Comparison of ENCODE assay signal across 8 cellular contexts in genomic region chr9:35616681-35617459, GRCh38. TPM values are rescaled to one million over a fixed set of nuclear protein-coding genes. Genes with fewer than 3 reads are reported as not detected.
A peak's percentile ranks its signal among the peaks of the same experiment; 100 is the strongest.
DNase-seq lines count a peak whose midpoint lies in the region; ATAC-seq, FAIRE-seq and TF ChIP-seq lines count a peak whose summit lies in the region.

No MANE protein-coding gene starts in this region.

- H3K79me2 ChIP-seq in GM23248 (ENCODE audit: insufficient read depth), result no peaks in the 10 kb centered on the region
- no peaks in the 10 kb centered on the region for H3K79me2 ChIP-seq in hepatocyte

- H3K9ac ChIP-seq in GM23248, result peak overlapping the region; percentile 67
- H3K9ac ChIP-seq in skeletal muscle satellite cell (ENCODE audit: low read depth, low read length), result peak overlapping the region; percentile 22

- no peaks in the 10 kb centered on the region for H3K9me3 ChIP-seq in GM23248 (ENCODE audit: low read depth)
- H3K9me3 ChIP-seq in adrenal gland (replicated peaks in 1 of 3), result no peaks in the 10 kb centered on the region
- no peaks in the 10 kb centered on the region for H3K9me3 ChIP-seq in hepatocyte (ENCODE audit: low read depth)
- no peaks in the 10 kb centered on the region for H3K9me3 ChIP-seq in skeletal muscle satellite cell (replicated peaks; ENCODE audit: low read length)

- peak; percentile 27 for DNase-seq in COR-L47 (lab: John Stamatoyannopoulos, UW)
- DNase-seq in GM23248, result peak; percentile 79
- DNase-seq in adrenal gland, result peak; percentile 65 to 90 (median 81)
- DNase-seq in hepatocyte (ENCODE audit: low spot score), result peak; percentile 80
- no peak for DNase-seq in HTR-8/SVneo (ENCODE audit: insufficient read length, low spot score)
- no peak for DNase-seq in DMS114 treated with DMSO at 0.1 percent for 48 hours (lab: John Stamatoyannopoulos, UW; ENCODE audit: unreplicated experiment)

- peak overlapping the region; percentile 65 for H3K4me3 ChIP-seq in GM23248
- peak overlapping the region in 2 of 4 donors; percentile 7 to 45 for H3K4me3 ChIP-seq in adrenal gland
- peak overlapping the region; percentile 0 for H3K4me3 ChIP-seq in hepatocyte
- peak overlapping the region; percentile 62 for H3K4me3 ChIP-seq in skeletal muscle satellite cell (ENCODE audit: low read length)

- no peaks in the 10 kb centered on the region for H3K27me3 ChIP-seq in GM23248 (replicated peaks; ENCODE audit: insufficient read depth)
- no peaks in the 10 kb centered on the region for H3K27me3 ChIP-seq in adrenal gland
- H3K27me3 ChIP-seq in hepatocyte, result peaks cover 31% of the 10 kb centered on the region
- peaks cover 25% of the 10 kb centered on the region for H3K27me3 ChIP-seq in skeletal muscle satellite cell (ENCODE audit: control insufficient read depth, insufficient read depth, low read length)

- no peaks in the 10 kb centered on the region for H4K20me1 ChIP-seq in GM23248 (ENCODE audit: insufficient read depth)
- H4K20me1 ChIP-seq in hepatocyte (ENCODE audit: insufficient read depth, poor library complexity, severe bottlenecking), result no peaks in the 10 kb centered on the region

- H3K27ac ChIP-seq in GM23248, result no peak overlapping the region
- H3K27ac ChIP-seq in adrenal gland, result no peak overlapping the region
- no peak overlapping the region for H3K27ac ChIP-seq in hepatocyte

- TF ChIP-seq CTCF in adrenal gland (IDR thresholded peaks at IDR 0.05), result peak in 1 of 6 experiments; percentile 6
- peak; percentile 21 for TF ChIP-seq CTCF in hepatocyte (IDR thresholded peaks at IDR 0.05; ENCODE audit: poor library complexity)

- H3K9me2 ChIP-seq in GM23248 (ENCODE audit: insufficient read depth), result no peaks in the 10 kb centered on the region
- no peaks in the 10 kb centered on the region for H3K9me2 ChIP-seq in hepatocyte (replicated peaks; ENCODE audit: insufficient read depth)

- intact Hi-C loops in adrenal gland (cut with DNase I), result no loop called here

- in situ Hi-C loops in GM23248 (cut with MboI), result loop anchor here (25.0 kb wide), 1 partner anchor 95 kb away; no protein-coding TSS in a partner anchor

- FAIRE-seq in HTR-8/SVneo (lab: Jason Lieb, UNC), result no peak

- H3F3A ChIP-seq in GM23248 (ENCODE audit: insufficient read depth), result no peaks in the 10 kb centered on the region

- H3K4me1 ChIP-seq in GM23248 (ENCODE audit: insufficient read depth) (no peaks in the 10 kb centered on the region), adrenal gland (replicated peaks in 1 of 2) (peaks cover 0 to 7% of the 10 kb centered on the region in 2 donors), hepatocyte (ENCODE audit: insufficient read depth) (no peaks in the 10 kb centered on the region), skeletal muscle satellite cell (ENCODE audit: control insufficient read depth, insufficient read depth, low read length) (peaks cover 11% of the 10 kb centered on the region)

- ATAC-seq in SK-N-SH treated with all-trans-retinoic acid at 6 μM for 48 hours, result peak; percentile 86

- peak overlapping the region; percentile 94 for H2AFZ ChIP-seq in GM23248
- H2AFZ ChIP-seq in hepatocyte, result peak overlapping the region; percentile 46

- 12 to 17% methylated on average over 34 to 50 of the region's 51 CpGs for WGBS in GM23248 (ENCODE audit: low coverage in 1 of 2, low lambda C conversion rate in 2 of 2, missing lambda C conversion rate in 2 of 2), 2 experiments
- 12 to 22% (median 15%) methylated on average over 27 to 51 of the region's 51 CpGs for WGBS in adrenal gland, 4 donors
- WGBS in hepatocyte (ENCODE audit: low lambda C conversion rate, missing lambda C conversion rate), result 10% methylated on average over 46 of the region's 51 CpGs

- H3K36me3 ChIP-seq in GM23248 (ENCODE audit: low read depth) (no peaks in the 10 kb centered on the region), adrenal gland (replicated peaks in 1 of 2) (no peaks in the 10 kb centered on the region), hepatocyte (replicated peaks; ENCODE audit: insufficient read depth, low read depth) (no peaks in the 10 kb centered on the region), skeletal muscle satellite cell (ENCODE audit: insufficient read depth, low read length) (no peaks in the 10 kb centered on the region)

- H3K4me2 ChIP-seq in GM23248 (ENCODE audit: unreplicated experiment), result peak overlapping the region; percentile 79
- H3K4me2 ChIP-seq in hepatocyte, result peak overlapping the region; percentile 76
- H3K4me2 ChIP-seq in skeletal muscle satellite cell (ENCODE audit: low read length), result peak overlapping the region; percentile 85

- TF ChIP-seq POLR2A in adrenal gland (IDR thresholded peaks at IDR 0.05), result no peak

TF ChIP-seq in SK-N-SH treated with all-trans-retinoic acid at 6 μM for 48 hours, 23 proteins besides CTCF, POLR2A, EP300 and RAD21 (continues in another document):
- TF ChIP-seq, protein P1, sequence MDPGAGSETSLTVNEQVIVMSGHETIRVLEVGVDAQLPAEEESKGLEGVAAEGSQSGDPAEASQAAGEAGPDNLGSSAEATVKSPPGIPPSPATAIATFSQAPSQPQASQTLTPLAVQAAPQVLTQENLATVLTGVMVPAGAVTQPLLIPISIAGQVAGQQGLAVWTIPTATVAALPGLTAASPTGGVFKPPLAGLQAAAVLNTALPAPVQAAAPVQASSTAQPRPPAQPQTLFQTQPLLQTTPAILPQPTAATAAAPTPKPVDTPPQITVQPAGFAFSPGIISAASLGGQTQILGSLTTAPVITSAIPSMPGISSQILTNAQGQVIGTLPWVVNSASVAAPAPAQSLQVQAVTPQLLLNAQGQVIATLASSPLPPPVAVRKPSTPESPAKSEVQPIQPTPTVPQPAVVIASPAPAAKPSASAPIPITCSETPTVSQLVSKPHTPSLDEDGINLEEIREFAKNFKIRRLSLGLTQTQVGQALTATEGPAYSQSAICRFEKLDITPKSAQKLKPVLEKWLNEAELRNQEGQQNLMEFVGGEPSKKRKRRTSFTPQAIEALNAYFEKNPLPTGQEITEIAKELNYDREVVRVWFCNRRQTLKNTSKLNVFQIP (CRISPR knock-in tag; IDR thresholded peaks at IDR 0.05; ENCODE audit: borderline replicate concordance, low read depth), result no peak
- TF ChIP-seq, protein P2, sequence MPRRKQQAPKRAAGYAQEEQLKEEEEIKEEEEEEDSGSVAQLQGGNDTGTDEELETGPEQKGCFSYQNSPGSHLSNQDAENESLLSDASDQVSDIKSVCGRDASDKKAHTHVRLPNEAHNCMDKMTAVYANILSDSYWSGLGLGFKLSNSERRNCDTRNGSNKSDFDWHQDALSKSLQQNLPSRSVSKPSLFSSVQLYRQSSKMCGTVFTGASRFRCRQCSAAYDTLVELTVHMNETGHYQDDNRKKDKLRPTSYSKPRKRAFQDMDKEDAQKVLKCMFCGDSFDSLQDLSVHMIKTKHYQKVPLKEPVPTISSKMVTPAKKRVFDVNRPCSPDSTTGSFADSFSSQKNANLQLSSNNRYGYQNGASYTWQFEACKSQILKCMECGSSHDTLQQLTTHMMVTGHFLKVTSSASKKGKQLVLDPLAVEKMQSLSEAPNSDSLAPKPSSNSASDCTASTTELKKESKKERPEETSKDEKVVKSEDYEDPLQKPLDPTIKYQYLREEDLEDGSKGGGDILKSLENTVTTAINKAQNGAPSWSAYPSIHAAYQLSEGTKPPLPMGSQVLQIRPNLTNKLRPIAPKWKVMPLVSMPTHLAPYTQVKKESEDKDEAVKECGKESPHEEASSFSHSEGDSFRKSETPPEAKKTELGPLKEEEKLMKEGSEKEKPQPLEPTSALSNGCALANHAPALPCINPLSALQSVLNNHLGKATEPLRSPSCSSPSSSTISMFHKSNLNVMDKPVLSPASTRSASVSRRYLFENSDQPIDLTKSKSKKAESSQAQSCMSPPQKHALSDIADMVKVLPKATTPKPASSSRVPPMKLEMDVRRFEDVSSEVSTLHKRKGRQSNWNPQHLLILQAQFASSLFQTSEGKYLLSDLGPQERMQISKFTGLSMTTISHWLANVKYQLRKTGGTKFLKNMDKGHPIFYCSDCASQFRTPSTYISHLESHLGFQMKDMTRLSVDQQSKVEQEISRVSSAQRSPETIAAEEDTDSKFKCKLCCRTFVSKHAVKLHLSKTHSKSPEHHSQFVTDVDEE (CRISPR knock-in tag; IDR thresholded peaks at IDR 0.05), result no peak

RNA-seq across cellular contexts. Expression of gene CD72, which starts 1.3 kb away (rescaled TPM):
- 3.9 TPM in 1 of 2 replicates, not detected in the other for total RNA-seq in GM23248 (2014; rRNA removed; shearing (Covaris generic))
- polyA plus RNA-seq in GM23248 (2016; fragmentation: Nextera tagmentation; extraction: Ambion mirVana) (1.6 and 1.9 TPM in 2 replicates), adrenal gland (10 to 100 TPM in 1 of 3 donors, 1 to 10 TPM in 2; 1.3 to 18.5 (median 7.4) TPM), hepatocyte (1.1 and 1.3 TPM in 2 replicates)
- total RNA-seq in adrenal gland (1 to 10 TPM in 7 of 8 donors, under 1 TPM in 1; 0.69 to 8.0 (median 4.3) TPM), hepatocyte (1.9 and 2.0 TPM in 2 replicates)
- 1.3 and 2.0 TPM in 2 replicates for total RNA-seq in skeletal muscle satellite cell (2012; rRNA removed)

RNA-seq across cellular contexts. Expression of gene TESK1, which starts 11.8 kb away (rescaled TPM):
- total RNA-seq in GM23248 (2014; rRNA removed; shearing (Covaris generic)), result 21.6 and 33.0 TPM in 2 replicates
- polyA plus RNA-seq in GM23248 (2016; fragmentation: Nextera tagmentation; extraction: Ambion mirVana) (14.1 and 14.9 TPM in 2 replicates), adrenal gland (100 to 1,000 TPM in 2 of 3 donors, 10 to 100 TPM in 1; 68.6 to 159 (median 152) TPM), hepatocyte (27.2 and 30.3 TPM in 2 replicates)
- total RNA-seq in adrenal gland (100 to 1,000 TPM in 1 of 8 donors, 10 to 100 TPM in 7; 25.9 to 189 (median 55.7) TPM), hepatocyte (17.4 and 20.1 TPM in 2 replicates)
- total RNA-seq in skeletal muscle satellite cell (2012; rRNA removed), result 6.1 and 10.9 TPM in 2 replicates

RNA-seq across cellular contexts. Expression of gene SIT1, which starts 33.9 kb away (rescaled TPM):
- total RNA-seq in GM23248 (2014; rRNA removed; shearing (Covaris generic)), result not detected in 2 replicates
- polyA plus RNA-seq in GM23248 (2016; fragmentation: Nextera tagmentation; extraction: Ambion mirVana) (0.58 TPM in 1 of 2 replicates, not detected in the other), adrenal gland (1 to 10 TPM in 1 of 3 donors, under 1 TPM in 1, not detected in 1; 0.37 to 1.0 TPM), hepatocyte (not detected in 2 replicates)
- total RNA-seq in adrenal gland (1 to 10 TPM in 4 of 8 donors, under 1 TPM in 3, not detected in 1; 0.25 to 2.1 (median 1.1) TPM), hepatocyte (not detected in 2 replicates)
- total RNA-seq in skeletal muscle satellite cell (2012; rRNA removed), result 0.22 and 0.25 TPM in 2 replicates

RNA-seq across cellular contexts. Expression of gene RMRP, which starts 40.9 kb away (rescaled TPM):
- total RNA-seq in GM23248 (2014; rRNA removed; shearing (Covaris generic)), result 14,230 and 20,944 TPM in 2 replicates
- polyA plus RNA-seq in GM23248 (2016; fragmentation: Nextera tagmentation; extraction: Ambion mirVana) (not detected in 2 replicates), adrenal gland (1,000 to 10,000 TPM in 2 of 3 donors, not detected in 1; 1,807 to 2,186 TPM), hepatocyte (not detected in 2 replicates)
- total RNA-seq in adrenal gland (over 10,000 TPM in 4 of 8 donors, 1,000 to 10,000 TPM in 3, 100 to 1,000 TPM in 1; 885 to 23,366 (median 13,049) TPM), hepatocyte (1,377 and 3,174 TPM in 2 replicates)
- total RNA-seq in skeletal muscle satellite cell (2012; rRNA removed), result 116,564 and 213,110 TPM in 2 replicates

RNA-seq across cellular contexts. Expression of gene CCDC107, which starts 41.2 kb away (rescaled TPM):
- total RNA-seq in GM23248 (2014; rRNA removed; shearing (Covaris generic)), result 20.5 and 28.6 TPM in 2 replicates
- polyA plus RNA-seq in GM23248 (2016; fragmentation: Nextera tagmentation; extraction: Ambion mirVana) (52.8 and 55.7 TPM in 2 replicates), adrenal gland (100 to 1,000 TPM in 2 of 3 donors, 10 to 100 TPM in 1; 53.6 to 198 (median 169) TPM), hepatocyte (39.5 and 42.2 TPM in 2 replicates)
- total RNA-seq in adrenal gland (10 to 100 TPM; 27.9 to 55.0 (median 39.8) TPM), hepatocyte (12.1 and 13.8 TPM in 2 replicates)
- 10.9 and 16.6 TPM in 2 replicates for total RNA-seq in skeletal muscle satellite cell (2012; rRNA removed)

Comparison
In these comparisons a context has a peak if more than half of its experiments do, and no peak if none do; other contexts are left out.
1. DNase-seq: peak in COR-L47 (single experiment), GM23248 (single experiment), adrenal gland (7 of 7) and hepatocyte (single experiment); none in HTR-8/SVneo (single experiment) and DMS114 treated with DMSO at 0.1 percent for 48 hours (single experiment).
2. Peak in every context shown above with its lines, with median percentiles within 50 percentile points of each other: H3K4me2 ChIP-seq.